ENCODE assay signal across 14 cellular contexts in the genomic region with DNA sequence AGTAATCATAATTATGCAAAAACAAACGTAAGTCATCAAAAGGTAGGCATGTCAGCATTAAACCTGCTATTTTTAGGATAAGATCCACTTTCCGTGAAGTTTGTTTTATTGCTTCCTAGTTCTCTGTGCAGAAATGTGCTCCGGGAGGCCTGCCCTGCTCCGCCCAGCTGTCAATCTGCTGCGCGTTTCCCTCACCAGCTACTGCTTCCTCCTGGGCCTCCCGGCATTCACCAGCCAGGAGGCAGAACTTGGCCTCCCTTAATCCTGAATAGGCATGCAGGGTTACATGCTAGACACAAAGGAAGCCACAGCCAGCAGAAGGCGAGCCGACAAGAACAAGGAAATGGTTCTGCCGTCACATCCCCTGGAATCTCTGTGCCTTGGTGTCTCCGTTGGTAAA.
DNase-seq lines count a peak whose midpoint lies in the region; ATAC-seq and TF ChIP-seq lines count a peak whose summit lies in the region.
"Had no signal": no experiment of that assay in that cellular context is flagged by ENCODE, and none has a peak within 500 bp of the region (broad histone marks: within the 10 kb centered on the region; RNA-seq: fewer than 3 reads in every experiment).

No MANE protein-coding gene starts in this region.

- no peaks in the 10 kb centered on the region for H3K36me3 Mint-ChIP-seq in activated CD4-positive, alpha-beta T cell treated with anti-CD3 and anti-CD28 coated beads, Interleukin-2, amount 10 ng/mL, durations not matched to agents 24 days and 14 days (ENCODE audit: low read depth)
- H3K36me3 Mint-ChIP-seq: activated naive CD8-positive, alpha-beta T cell treated with anti-CD3 and anti-CD28 coated beads, Interleukin-2, amount 10 ng/mL, durations not matched to agents 7 days and 5 days had no signal

- H4K20me1 ChIP-seq in OCI-LY7 (ENCODE audit: insufficient read depth, low read length) = no peaks in the 10 kb centered on the region

- H3K27me3 Mint-ChIP-seq in activated CD4-positive, alpha-beta T cell treated with anti-CD3 and anti-CD28 coated beads, Interleukin-2, amount 10 ng/mL, durations not matched to agents 24 days and 14 days = no peaks in the 10 kb centered on the region
- H3K27me3 Mint-ChIP-seq: activated naive CD8-positive, alpha-beta T cell treated with anti-CD3 and anti-CD28 coated beads, Interleukin-2, amount 10 ng/mL, durations not matched to agents 7 days and 5 days had no signal

- H3K79me1 ChIP-seq in neuronal stem cell (ENCODE audit: low read depth, low read length) = no peaks in the 10 kb centered on the region

- peak overlapping the region; percentile 81 for H2AFZ ChIP-seq in neuronal stem cell (ENCODE audit: low read length)
- H2AFZ ChIP-seq in OCI-LY7 (ENCODE audit: low read length) = no peak overlapping the region
- H2AFZ ChIP-seq: hepatocyte had no signal

- no peak overlapping the region for H2BK5ac ChIP-seq in neuronal stem cell (ENCODE audit: low read length)

- ATAC-seq in heart right ventricle = peak in 6 of 8 donors; percentile 23 to 69 (median 51)
- ATAC-seq: PC-3; stimulated activated naive CD8-positive, alpha-beta T cell treated with anti-CD3 and anti-CD28 coated beads, Interleukin-15, Interleukin-2, amounts not matched to agents 100 U/mL and 50 U/mL, for 24 hours had no signal

- H2AK5ac ChIP-seq in neuronal stem cell (ENCODE audit: low read depth, low read length) = no peak overlapping the region

- CTCF ChIA-PET in OCI-LY7 (lab: Charles Lee; ENCODE audit: unreplicated experiment) (no interaction called here), GM10248 (lab: Yijun Ruan, JAX) (no interaction called here)

- no peaks in the 10 kb centered on the region for H3K4me1 Mint-ChIP-seq in activated CD4-positive, alpha-beta T cell treated with anti-CD3 and anti-CD28 coated beads, Interleukin-2, amount 10 ng/mL, durations not matched to agents 24 days and 14 days
- H3K4me1 Mint-ChIP-seq: activated naive CD8-positive, alpha-beta T cell treated with anti-CD3 and anti-CD28 coated beads, Interleukin-2, amount 10 ng/mL, durations not matched to agents 7 days and 5 days had no signal

- peaks cover 0 to 10% (median 0%) of the 10 kb centered on the region in 9 donors for H3K4me1 ChIP-seq in heart right ventricle
- peaks cover 0 to 4% of the 10 kb centered on the region in 2 donors for H3K4me1 ChIP-seq in neuronal stem cell (ENCODE audit: control insufficient read depth in 2 of 2, insufficient read depth in 1 of 2, low read depth in 1 of 2, low read length in 2 of 2)
- H3K4me1 ChIP-seq in OCI-LY7 (ENCODE audit: insufficient read depth, low read length, poor library complexity, severe bottlenecking) = no peaks in the 10 kb centered on the region

- H3K14ac ChIP-seq in neuronal stem cell (ENCODE audit: low read length) = no peak overlapping the region

- DNase-seq in GF-D8 (lab: John Stamatoyannopoulos, UW) (peak; percentile 97), SK-N-MC (ENCODE audit: low read depth, low spot score) (no peak), heart right ventricle (no peak), neuronal stem cell (ENCODE audit: low spot score) (no peak), OCI-LY7 (ENCODE audit: low spot score) (no peak), NCI-H187 treated with DMSO at 0.1 percent for 48 hours (lab: John Stamatoyannopoulos, UW) (no peak), GM10248 (ENCODE audit: extremely low spot score) (no peak)
- no peak for DNase-seq in activated CD4-positive, alpha-beta T cell treated with anti-CD3 and anti-CD28 coated beads, Interleukin-2, amount 10 ng/mL, durations not matched to agents 24 days and 14 days
- DNase-seq: activated naive CD8-positive, alpha-beta T cell treated with anti-CD3 and anti-CD28 coated beads, Interleukin-2, amount 10 ng/mL, durations not matched to agents 7 days and 5 days; central memory CD4-positive, alpha-beta T cell; NCI-H1048; PC-3; stimulated activated naive CD8-positive, alpha-beta T cell treated with anti-CD3 and anti-CD28 coated beads, Interleukin-15, Interleukin-2, amounts not matched to agents 100 U/mL and 50 U/mL, for 24 hours had no signal

- H3K4me3 ChIP-seq in SK-N-MC (peak overlapping the region; percentile 53), heart right ventricle (no peak overlapping the region), neuronal stem cell (ENCODE audit: low read length in 2 of 2) (no peak overlapping the region), OCI-LY7 (ENCODE audit: low read depth, low read length, poor library complexity, severe bottlenecking) (no peak overlapping the region)
- H3K4me3 ChIP-seq: hepatocyte had no signal

- POLR2A ChIA-PET in OCI-LY7 (lab: Charles Lee) = no interaction called here
- POLR2A ChIA-PET in GM10248 (lab: Yijun Ruan, JAX) = no interaction called here

- H3K27me3 ChIP-seq in heart right ventricle (no peaks in the 10 kb centered on the region), neuronal stem cell (ENCODE audit: control insufficient read depth in 3 of 3, insufficient read depth in 3 of 3, low read depth in 1 of 3, low read length in 3 of 3) (no peaks in the 10 kb centered on the region)
- H3K27me3 ChIP-seq: hepatocyte had no signal

- H3K79me2 ChIP-seq in OCI-LY7 (ENCODE audit: insufficient read depth, low read depth, low read length) = no peaks in the 10 kb centered on the region
- H3K79me2 ChIP-seq: hepatocyte had no signal

- no peaks in the 10 kb centered on the region for H3K9me3 Mint-ChIP-seq in activated CD4-positive, alpha-beta T cell treated with anti-CD3 and anti-CD28 coated beads, Interleukin-2, amount 10 ng/mL, durations not matched to agents 24 days and 14 days
- H3K9me3 Mint-ChIP-seq: activated naive CD8-positive, alpha-beta T cell treated with anti-CD3 and anti-CD28 coated beads, Interleukin-2, amount 10 ng/mL, durations not matched to agents 7 days and 5 days had no signal

- H3K27ac Mint-ChIP-seq in activated CD4-positive, alpha-beta T cell treated with anti-CD3 and anti-CD28 coated beads, Interleukin-2, amount 10 ng/mL, durations not matched to agents 24 days and 14 days = no peak overlapping the region
- H3K27ac Mint-ChIP-seq: activated naive CD8-positive, alpha-beta T cell treated with anti-CD3 and anti-CD28 coated beads, Interleukin-2, amount 10 ng/mL, durations not matched to agents 7 days and 5 days had no signal

- H2BK12ac ChIP-seq in neuronal stem cell (ENCODE audit: low read length) = no peak overlapping the region

- intact Hi-C loops in heart right ventricle (cut with DNase I) (no loop called here), OCI-LY7 (cut with micrococcal nuclease; ENCODE audit: unreplicated experiment) (loop anchor here (10.0 kb wide), 1 partner anchor 65 kb away; no protein-coding TSS in a partner anchor)
- intact Hi-C loops in activated CD4-positive, alpha-beta T cell treated with anti-CD3 and anti-CD28 coated beads, Interleukin-2, amount 10 ng/mL, durations not matched to agents 24 days and 14 days (cut with micrococcal nuclease) = no loop called here

- H3K23ac ChIP-seq in neuronal stem cell (ENCODE audit: low read depth, low read length, poor library complexity) = no peak overlapping the region

- no peak overlapping the region for H4K91ac ChIP-seq in neuronal stem cell (ENCODE audit: low read depth, low read length, poor library complexity)

- no peak overlapping the region for H3K4me2 ChIP-seq in neuronal stem cell (ENCODE audit: insufficient read depth, low read length, poor library complexity, severe bottlenecking)
- no peak overlapping the region for H3K4me2 ChIP-seq in OCI-LY7 (ENCODE audit: low read length)
- H3K4me2 ChIP-seq: hepatocyte had no signal

- H2BK120ac ChIP-seq in neuronal stem cell (ENCODE audit: low read depth, low read length) = no peak overlapping the region

- H3K36me3 ChIP-seq in SK-N-MC (ENCODE audit: insufficient read depth, low read length) (no peaks in the 10 kb centered on the region), heart right ventricle (no peaks in the 10 kb centered on the region), neuronal stem cell (replicated peaks in 1 of 2; ENCODE audit: control insufficient read depth in 2 of 2, insufficient read depth in 2 of 2, low read length in 2 of 2) (no peaks in the 10 kb centered on the region), OCI-LY7 (ENCODE audit: insufficient read depth, low read length) (no peaks in the 10 kb centered on the region)

- H3K4me3 Mint-ChIP-seq in activated CD4-positive, alpha-beta T cell treated with anti-CD3 and anti-CD28 coated beads, Interleukin-2, amount 10 ng/mL, durations not matched to agents 24 days and 14 days = no peak overlapping the region
- H3K4me3 Mint-ChIP-seq: activated naive CD8-positive, alpha-beta T cell treated with anti-CD3 and anti-CD28 coated beads, Interleukin-2, amount 10 ng/mL, durations not matched to agents 7 days and 5 days had no signal

- no peak overlapping the region for H3K4ac ChIP-seq in neuronal stem cell (ENCODE audit: low read length)

- no peaks in the 10 kb centered on the region for H3K9me3 ChIP-seq in SK-N-MC (ENCODE audit: low read depth, low read length)
- H3K9me3 ChIP-seq in heart right ventricle = no peaks in the 10 kb centered on the region
- H3K9me3 ChIP-seq in neuronal stem cell (replicated peaks in 1 of 2; ENCODE audit: control insufficient read depth in 2 of 2, insufficient read depth in 1 of 2, low read depth in 1 of 2, low read length in 2 of 2) = peaks cover 6 to 11% of the 10 kb centered on the region in 2 donors
- H3K9me3 ChIP-seq in OCI-LY7 (ENCODE audit: low read length) = no peaks in the 10 kb centered on the region

- H3K9me2 ChIP-seq in OCI-LY7 (ENCODE audit: insufficient read depth, low read length) = no peaks in the 10 kb centered on the region

- H3K18ac ChIP-seq in neuronal stem cell (ENCODE audit: low read length) = no peak overlapping the region

- H2BK15ac ChIP-seq in neuronal stem cell (ENCODE audit: low read length) = no peak overlapping the region

- BruUV-seq in OCI-LY7 (replicated peaks; lab: Mats Ljungman, UMichigan) = no TSS peak

- 48 to 69% methylated on average over 11 of the region's 11 CpGs for WGBS in heart right ventricle, 2 donors
- no CpG with 5 or more reads among the region's 11 CpGs for WGBS in neuronal stem cell (ENCODE audit: extremely low coverage in 2 of 2, insufficient read length in 2 of 2, insufficient replicate concordance in 1 of 2), 2 donors

- H4K8ac ChIP-seq in neuronal stem cell (ENCODE audit: low read depth, low read length) = no peak overlapping the region

- H3K9ac ChIP-seq in SK-N-MC (ENCODE audit: insufficient read length) = peak overlapping the region; percentile 30
- no peak overlapping the region for H3K9ac ChIP-seq in neuronal stem cell (ENCODE audit: low read depth, low read length, poor library complexity)

- H3K27ac ChIP-seq in SK-N-MC (peak overlapping the region; percentile 80), heart right ventricle (no peak overlapping the region), neuronal stem cell (replicated peaks; ENCODE audit: low read length) (no peak overlapping the region), OCI-LY7 (ENCODE audit: low read depth, low read length, poor library complexity, severe bottlenecking) (no peak overlapping the region)
- H3K27ac ChIP-seq: hepatocyte had no signal

- no peak for TF ChIP-seq CTCF in heart right ventricle (IDR thresholded peaks at IDR 0.05)
- no peak for TF ChIP-seq CTCF in OCI-LY7 (conservative IDR thresholded peaks at IDR 0.05; ENCODE audit: low read length)
- no peak for TF ChIP-seq CTCF in GM10248 (IDR thresholded peaks at IDR 0.05; ENCODE audit: control extremely low read depth, extremely low read depth, low read depth, missing control alignments)
